ENCODE assay signal across 1 cellular context in the genomic region with DNA sequence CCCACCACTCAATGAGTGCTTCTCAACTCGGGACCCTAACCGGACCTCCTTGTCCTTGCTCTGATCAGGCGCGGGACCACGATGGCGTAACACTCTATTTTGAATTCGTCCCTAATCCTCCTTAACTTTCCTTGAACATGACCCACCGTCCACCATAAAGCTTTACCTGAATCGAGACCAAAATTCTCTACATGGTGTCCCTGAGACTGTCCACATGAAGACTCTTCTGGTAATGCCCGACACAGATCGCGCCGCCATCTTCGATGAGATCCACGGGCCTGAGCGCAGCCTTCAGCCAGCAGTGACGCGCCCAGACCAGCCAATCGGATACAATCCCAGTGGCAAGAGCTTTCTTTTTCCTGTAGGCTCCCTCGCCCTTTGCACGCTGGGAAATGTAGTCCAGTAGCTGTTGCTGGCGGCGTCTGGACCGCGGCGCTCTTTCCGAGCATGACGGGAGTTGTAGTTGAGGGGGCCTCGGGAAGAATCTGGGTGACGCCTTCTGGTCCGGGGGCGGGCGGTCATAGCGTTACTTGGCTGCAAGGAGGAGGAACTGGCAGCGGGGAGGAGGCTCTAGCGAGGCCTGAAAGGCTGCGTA.
A peak's percentile ranks its signal among the peaks of the same experiment; 100 is the strongest.
TF ChIP-seq lines count a peak whose summit lies in the region.

A gene (minus strand): TSS at position 284 of the 595 bp plus-strand sequence. CDS start 26 bp downstream, at position 258.
A gene (plus strand): TSS at position 517 of the 595 bp plus-strand sequence. CDS start 306 bp downstream, outside the sequence.

TF ChIP-seq in K562, 482 proteins besides CTCF, POLR2A, EP300 and RAD21 (continued from another document and continues in another):
- TF ChIP-seq, protein P1, sequence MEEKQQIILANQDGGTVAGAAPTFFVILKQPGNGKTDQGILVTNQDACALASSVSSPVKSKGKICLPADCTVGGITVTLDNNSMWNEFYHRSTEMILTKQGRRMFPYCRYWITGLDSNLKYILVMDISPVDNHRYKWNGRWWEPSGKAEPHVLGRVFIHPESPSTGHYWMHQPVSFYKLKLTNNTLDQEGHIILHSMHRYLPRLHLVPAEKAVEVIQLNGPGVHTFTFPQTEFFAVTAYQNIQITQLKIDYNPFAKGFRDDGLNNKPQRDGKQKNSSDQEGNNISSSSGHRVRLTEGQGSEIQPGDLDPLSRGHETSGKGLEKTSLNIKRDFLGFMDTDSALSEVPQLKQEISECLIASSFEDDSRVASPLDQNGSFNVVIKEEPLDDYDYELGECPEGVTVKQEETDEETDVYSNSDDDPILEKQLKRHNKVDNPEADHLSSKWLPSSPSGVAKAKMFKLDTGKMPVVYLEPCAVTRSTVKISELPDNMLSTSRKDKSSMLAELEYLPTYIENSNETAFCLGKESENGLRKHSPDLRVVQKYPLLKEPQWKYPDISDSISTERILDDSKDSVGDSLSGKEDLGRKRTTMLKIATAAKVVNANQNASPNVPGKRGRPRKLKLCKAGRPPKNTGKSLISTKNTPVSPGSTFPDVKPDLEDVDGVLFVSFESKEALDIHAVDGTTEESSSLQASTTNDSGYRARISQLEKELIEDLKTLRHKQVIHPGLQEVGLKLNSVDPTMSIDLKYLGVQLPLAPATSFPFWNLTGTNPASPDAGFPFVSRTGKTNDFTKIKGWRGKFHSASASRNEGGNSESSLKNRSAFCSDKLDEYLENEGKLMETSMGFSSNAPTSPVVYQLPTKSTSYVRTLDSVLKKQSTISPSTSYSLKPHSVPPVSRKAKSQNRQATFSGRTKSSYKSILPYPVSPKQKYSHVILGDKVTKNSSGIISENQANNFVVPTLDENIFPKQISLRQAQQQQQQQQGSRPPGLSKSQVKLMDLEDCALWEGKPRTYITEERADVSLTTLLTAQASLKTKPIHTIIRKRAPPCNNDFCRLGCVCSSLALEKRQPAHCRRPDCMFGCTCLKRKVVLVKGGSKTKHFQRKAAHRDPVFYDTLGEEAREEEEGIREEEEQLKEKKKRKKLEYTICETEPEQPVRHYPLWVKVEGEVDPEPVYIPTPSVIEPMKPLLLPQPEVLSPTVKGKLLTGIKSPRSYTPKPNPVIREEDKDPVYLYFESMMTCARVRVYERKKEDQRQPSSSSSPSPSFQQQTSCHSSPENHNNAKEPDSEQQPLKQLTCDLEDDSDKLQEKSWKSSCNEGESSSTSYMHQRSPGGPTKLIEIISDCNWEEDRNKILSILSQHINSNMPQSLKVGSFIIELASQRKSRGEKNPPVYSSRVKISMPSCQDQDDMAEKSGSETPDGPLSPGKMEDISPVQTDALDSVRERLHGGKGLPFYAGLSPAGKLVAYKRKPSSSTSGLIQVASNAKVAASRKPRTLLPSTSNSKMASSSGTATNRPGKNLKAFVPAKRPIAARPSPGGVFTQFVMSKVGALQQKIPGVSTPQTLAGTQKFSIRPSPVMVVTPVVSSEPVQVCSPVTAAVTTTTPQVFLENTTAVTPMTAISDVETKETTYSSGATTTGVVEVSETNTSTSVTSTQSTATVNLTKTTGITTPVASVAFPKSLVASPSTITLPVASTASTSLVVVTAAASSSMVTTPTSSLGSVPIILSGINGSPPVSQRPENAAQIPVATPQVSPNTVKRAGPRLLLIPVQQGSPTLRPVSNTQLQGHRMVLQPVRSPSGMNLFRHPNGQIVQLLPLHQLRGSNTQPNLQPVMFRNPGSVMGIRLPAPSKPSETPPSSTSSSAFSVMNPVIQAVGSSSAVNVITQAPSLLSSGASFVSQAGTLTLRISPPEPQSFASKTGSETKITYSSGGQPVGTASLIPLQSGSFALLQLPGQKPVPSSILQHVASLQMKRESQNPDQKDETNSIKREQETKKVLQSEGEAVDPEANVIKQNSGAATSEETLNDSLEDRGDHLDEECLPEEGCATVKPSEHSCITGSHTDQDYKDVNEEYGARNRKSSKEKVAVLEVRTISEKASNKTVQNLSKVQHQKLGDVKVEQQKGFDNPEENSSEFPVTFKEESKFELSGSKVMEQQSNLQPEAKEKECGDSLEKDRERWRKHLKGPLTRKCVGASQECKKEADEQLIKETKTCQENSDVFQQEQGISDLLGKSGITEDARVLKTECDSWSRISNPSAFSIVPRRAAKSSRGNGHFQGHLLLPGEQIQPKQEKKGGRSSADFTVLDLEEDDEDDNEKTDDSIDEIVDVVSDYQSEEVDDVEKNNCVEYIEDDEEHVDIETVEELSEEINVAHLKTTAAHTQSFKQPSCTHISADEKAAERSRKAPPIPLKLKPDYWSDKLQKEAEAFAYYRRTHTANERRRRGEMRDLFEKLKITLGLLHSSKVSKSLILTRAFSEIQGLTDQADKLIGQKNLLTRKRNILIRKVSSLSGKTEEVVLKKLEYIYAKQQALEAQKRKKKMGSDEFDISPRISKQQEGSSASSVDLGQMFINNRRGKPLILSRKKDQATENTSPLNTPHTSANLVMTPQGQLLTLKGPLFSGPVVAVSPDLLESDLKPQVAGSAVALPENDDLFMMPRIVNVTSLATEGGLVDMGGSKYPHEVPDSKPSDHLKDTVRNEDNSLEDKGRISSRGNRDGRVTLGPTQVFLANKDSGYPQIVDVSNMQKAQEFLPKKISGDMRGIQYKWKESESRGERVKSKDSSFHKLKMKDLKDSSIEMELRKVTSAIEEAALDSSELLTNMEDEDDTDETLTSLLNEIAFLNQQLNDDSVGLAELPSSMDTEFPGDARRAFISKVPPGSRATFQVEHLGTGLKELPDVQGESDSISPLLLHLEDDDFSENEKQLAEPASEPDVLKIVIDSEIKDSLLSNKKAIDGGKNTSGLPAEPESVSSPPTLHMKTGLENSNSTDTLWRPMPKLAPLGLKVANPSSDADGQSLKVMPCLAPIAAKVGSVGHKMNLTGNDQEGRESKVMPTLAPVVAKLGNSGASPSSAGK (IDR thresholded peaks at IDR 0.05) = peak; percentile 16; the same call in 1 of the 2 replicates
- TF ChIP-seq SREBF1 (IDR thresholded peaks at IDR 0.05; ENCODE audit: borderline replicate concordance, low read depth, low read length) (peak; percentile 60; the same call in 1 of the 2 replicates), ZNF121 (CRISPR knock-in tag; conservative IDR thresholded peaks at IDR 0.05) (no peak), NR1H2 (CRISPR knock-in tag; IDR thresholded peaks at IDR 0.05) (no peak), ZFX (CRISPR knock-in tag; IDR thresholded peaks at IDR 0.05) (0 out of 2 replicates have a peak, but pooled peaks have one; percentile 78), YBX1 (IDR thresholded peaks at IDR 0.05) (no peak), POLR3G (IDR thresholded peaks at IDR 0.05; ENCODE audit: extremely low read depth, insufficient read length, insufficient replicate concordance) (no peak), KLF1 (tag; IDR thresholded peaks at IDR 0.05) (no peak), GABPB2 (CRISPR knock-in tag; conservative IDR thresholded peaks at IDR 0.05) (no peak), NFXL1 (CRISPR knock-in tag; IDR thresholded peaks at IDR 0.05) (no peak), THRAP3 (IDR thresholded peaks at IDR 0.05; ENCODE audit: borderline replicate concordance) (no peak), ERF (CRISPR knock-in tag; IDR thresholded peaks at IDR 0.05) (no peak), ZNF175 (CRISPR knock-in tag; IDR thresholded peaks at IDR 0.05; ENCODE audit: low read depth) (peak; percentile 73), NCOA1 (IDR thresholded peaks at IDR 0.05; ENCODE audit: low read depth) (no peak), MTF1 (CRISPR knock-in tag; IDR thresholded peaks at IDR 0.05; ENCODE audit: borderline replicate concordance) (no peak), ARID2 (IDR thresholded peaks at IDR 0.05) (no peak), ZNF41 (CRISPR knock-in tag; conservative IDR thresholded peaks at IDR 0.05) (no peak), ZFP1 (CRISPR knock-in tag; IDR thresholded peaks at IDR 0.05) (no peak), ZNF224 (CRISPR knock-in tag; IDR thresholded peaks at IDR 0.05) (no peak), ZNF696 (CRISPR knock-in tag; conservative IDR thresholded peaks at IDR 0.05) (no peak)
- TF ChIP-seq, protein P2, sequence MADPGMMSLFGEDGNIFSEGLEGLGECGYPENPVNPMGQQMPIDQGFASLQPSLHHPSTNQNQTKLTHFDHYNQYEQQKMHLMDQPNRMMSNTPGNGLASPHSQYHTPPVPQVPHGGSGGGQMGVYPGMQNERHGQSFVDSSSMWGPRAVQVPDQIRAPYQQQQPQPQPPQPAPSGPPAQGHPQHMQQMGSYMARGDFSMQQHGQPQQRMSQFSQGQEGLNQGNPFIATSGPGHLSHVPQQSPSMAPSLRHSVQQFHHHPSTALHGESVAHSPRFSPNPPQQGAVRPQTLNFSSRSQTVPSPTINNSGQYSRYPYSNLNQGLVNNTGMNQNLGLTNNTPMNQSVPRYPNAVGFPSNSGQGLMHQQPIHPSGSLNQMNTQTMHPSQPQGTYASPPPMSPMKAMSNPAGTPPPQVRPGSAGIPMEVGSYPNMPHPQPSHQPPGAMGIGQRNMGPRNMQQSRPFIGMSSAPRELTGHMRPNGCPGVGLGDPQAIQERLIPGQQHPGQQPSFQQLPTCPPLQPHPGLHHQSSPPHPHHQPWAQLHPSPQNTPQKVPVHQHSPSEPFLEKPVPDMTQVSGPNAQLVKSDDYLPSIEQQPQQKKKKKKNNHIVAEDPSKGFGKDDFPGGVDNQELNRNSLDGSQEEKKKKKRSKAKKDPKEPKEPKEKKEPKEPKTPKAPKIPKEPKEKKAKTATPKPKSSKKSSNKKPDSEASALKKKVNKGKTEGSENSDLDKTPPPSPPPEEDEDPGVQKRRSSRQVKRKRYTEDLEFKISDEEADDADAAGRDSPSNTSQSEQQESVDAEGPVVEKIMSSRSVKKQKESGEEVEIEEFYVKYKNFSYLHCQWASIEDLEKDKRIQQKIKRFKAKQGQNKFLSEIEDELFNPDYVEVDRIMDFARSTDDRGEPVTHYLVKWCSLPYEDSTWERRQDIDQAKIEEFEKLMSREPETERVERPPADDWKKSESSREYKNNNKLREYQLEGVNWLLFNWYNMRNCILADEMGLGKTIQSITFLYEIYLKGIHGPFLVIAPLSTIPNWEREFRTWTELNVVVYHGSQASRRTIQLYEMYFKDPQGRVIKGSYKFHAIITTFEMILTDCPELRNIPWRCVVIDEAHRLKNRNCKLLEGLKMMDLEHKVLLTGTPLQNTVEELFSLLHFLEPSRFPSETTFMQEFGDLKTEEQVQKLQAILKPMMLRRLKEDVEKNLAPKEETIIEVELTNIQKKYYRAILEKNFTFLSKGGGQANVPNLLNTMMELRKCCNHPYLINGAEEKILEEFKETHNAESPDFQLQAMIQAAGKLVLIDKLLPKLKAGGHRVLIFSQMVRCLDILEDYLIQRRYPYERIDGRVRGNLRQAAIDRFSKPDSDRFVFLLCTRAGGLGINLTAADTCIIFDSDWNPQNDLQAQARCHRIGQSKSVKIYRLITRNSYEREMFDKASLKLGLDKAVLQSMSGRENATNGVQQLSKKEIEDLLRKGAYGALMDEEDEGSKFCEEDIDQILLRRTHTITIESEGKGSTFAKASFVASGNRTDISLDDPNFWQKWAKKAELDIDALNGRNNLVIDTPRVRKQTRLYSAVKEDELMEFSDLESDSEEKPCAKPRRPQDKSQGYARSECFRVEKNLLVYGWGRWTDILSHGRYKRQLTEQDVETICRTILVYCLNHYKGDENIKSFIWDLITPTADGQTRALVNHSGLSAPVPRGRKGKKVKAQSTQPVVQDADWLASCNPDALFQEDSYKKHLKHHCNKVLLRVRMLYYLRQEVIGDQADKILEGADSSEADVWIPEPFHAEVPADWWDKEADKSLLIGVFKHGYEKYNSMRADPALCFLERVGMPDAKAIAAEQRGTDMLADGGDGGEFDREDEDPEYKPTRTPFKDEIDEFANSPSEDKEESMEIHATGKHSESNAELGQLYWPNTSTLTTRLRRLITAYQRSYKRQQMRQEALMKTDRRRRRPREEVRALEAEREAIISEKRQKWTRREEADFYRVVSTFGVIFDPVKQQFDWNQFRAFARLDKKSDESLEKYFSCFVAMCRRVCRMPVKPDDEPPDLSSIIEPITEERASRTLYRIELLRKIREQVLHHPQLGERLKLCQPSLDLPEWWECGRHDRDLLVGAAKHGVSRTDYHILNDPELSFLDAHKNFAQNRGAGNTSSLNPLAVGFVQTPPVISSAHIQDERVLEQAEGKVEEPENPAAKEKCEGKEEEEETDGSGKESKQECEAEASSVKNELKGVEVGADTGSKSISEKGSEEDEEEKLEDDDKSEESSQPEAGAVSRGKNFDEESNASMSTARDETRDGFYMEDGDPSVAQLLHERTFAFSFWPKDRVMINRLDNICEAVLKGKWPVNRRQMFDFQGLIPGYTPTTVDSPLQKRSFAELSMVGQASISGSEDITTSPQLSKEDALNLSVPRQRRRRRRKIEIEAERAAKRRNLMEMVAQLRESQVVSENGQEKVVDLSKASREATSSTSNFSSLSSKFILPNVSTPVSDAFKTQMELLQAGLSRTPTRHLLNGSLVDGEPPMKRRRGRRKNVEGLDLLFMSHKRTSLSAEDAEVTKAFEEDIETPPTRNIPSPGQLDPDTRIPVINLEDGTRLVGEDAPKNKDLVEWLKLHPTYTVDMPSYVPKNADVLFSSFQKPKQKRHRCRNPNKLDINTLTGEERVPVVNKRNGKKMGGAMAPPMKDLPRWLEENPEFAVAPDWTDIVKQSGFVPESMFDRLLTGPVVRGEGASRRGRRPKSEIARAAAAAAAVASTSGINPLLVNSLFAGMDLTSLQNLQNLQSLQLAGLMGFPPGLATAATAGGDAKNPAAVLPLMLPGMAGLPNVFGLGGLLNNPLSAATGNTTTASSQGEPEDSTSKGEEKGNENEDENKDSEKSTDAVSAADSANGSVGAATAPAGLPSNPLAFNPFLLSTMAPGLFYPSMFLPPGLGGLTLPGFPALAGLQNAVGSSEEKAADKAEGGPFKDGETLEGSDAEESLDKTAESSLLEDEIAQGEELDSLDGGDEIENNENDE (IDR thresholded peaks at IDR 0.05; ENCODE audit: low read depth, low read length) = no peak
- TF ChIP-seq, protein P3, sequence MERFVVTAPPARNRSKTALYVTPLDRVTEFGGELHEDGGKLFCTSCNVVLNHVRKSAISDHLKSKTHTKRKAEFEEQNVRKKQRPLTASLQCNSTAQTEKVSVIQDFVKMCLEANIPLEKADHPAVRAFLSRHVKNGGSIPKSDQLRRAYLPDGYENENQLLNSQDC (CRISPR knock-in tag; IDR thresholded peaks at IDR 0.05) = no peak
- TF ChIP-seq, protein P4, sequence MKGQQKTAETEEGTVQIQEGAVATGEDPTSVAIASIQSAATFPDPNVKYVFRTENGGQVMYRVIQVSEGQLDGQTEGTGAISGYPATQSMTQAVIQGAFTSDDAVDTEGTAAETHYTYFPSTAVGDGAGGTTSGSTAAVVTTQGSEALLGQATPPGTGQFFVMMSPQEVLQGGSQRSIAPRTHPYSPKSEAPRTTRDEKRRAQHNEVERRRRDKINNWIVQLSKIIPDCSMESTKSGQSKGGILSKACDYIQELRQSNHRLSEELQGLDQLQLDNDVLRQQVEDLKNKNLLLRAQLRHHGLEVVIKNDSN (CRISPR knock-in tag; IDR thresholded peaks at IDR 0.05) = no peak
- TF ChIP-seq, protein P5, sequence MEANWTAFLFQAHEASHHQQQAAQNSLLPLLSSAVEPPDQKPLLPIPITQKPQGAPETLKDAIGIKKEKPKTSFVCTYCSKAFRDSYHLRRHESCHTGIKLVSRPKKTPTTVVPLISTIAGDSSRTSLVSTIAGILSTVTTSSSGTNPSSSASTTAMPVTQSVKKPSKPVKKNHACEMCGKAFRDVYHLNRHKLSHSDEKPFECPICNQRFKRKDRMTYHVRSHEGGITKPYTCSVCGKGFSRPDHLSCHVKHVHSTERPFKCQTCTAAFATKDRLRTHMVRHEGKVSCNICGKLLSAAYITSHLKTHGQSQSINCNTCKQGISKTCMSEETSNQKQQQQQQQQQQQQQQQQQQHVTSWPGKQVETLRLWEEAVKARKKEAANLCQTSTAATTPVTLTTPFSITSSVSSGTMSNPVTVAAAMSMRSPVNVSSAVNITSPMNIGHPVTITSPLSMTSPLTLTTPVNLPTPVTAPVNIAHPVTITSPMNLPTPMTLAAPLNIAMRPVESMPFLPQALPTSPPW (CRISPR knock-in tag; IDR thresholded peaks at IDR 0.05) = peak; percentile 74
- TF ChIP-seq, protein P6, sequence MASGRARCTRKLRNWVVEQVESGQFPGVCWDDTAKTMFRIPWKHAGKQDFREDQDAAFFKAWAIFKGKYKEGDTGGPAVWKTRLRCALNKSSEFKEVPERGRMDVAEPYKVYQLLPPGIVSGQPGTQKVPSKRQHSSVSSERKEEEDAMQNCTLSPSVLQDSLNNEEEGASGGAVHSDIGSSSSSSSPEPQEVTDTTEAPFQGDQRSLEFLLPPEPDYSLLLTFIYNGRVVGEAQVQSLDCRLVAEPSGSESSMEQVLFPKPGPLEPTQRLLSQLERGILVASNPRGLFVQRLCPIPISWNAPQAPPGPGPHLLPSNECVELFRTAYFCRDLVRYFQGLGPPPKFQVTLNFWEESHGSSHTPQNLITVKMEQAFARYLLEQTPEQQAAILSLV (tag; IDR thresholded peaks at IDR 0.05) = no peak
